In the genomic region with DNA sequence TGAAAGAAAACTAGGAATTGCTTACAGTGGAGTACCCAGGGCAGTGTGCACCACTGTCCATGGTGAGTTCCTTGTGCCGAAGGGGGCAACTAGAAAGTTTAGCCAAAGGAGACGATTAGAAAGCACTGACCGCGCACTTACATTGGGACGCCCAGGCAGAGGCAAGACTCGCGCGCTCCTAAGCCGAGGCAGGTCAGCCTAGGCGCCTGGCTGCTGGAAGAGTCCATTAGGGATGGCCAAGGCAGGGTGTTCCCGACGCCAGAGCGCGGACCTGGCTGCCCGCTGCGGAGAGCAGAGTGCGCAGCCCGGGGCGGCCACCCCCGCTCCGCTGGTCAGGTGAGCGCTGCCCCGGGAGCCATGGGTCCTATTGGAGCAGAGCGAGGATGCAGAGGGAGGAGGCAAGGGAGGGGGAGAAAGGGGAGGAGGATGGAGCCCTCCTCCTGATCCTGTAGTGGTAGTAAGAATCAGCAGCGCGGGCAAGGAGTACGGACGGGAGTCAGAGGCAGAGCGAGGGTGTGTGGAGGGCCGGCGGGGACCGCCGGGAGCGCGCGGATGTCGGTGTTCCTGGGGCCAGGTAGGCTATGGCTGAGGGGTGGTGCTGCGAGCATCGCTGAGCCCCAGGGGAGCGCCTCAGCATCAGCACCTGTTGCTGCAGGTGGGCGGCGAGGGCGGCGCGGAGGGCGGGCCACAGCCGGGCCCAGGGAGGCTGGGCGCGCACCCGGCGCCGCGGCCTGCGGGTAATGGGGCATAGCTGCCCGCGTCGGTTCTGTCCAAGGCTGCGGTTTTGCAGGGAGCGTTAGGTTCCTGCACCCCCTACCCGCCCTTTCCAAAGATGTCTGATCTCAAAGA, we compare ENCODE assay signal across 8 cellular contexts. TPM values are rescaled to one million over a fixed set of nuclear protein-coding genes. Genes with fewer than 3 reads are reported as not detected.
DNase-seq lines count a peak whose midpoint lies in the region; ATAC-seq and TF ChIP-seq lines count a peak whose summit lies in the region.

Gene ADGRV1, plus strand, starts transcription at position 454 of the 849 bp plus-strand sequence. Its CDS starts 99 bp downstream, at position 553.

- no peaks in the 10 kb centered on the region for H3K9me3 ChIP-seq in ES-I3 (ENCODE audit: control insufficient read depth, insufficient read depth, low read length)
- H3K9me3 ChIP-seq in colonic mucosa, result no peaks in the 10 kb centered on the region

- H3K4me1 ChIP-seq in ES-I3 (ENCODE audit: insufficient read depth, low read length) (peaks cover 51% of the 10 kb centered on the region), colonic mucosa (no peaks in the 10 kb centered on the region)

- intact Hi-C loops in colonic mucosa (cut with DNase I), result no loop called here

- no peak within 1 kb of the TSS for H3K27ac Mint-ChIP-seq in stimulated activated naive CD8-positive, alpha-beta T cell treated with anti-CD3 and anti-CD28 coated beads, Interleukin-15, amount 100 ng/mL, for 72 hours

- peaks cover 17% of the 10 kb centered on the region for H3K4me1 Mint-ChIP-seq in stimulated activated naive CD8-positive, alpha-beta T cell treated with anti-CD3 and anti-CD28 coated beads, Interleukin-15, amount 100 ng/mL, for 72 hours

- peak within 1 kb of the TSS; percentile 56 for H3K4me3 ChIP-seq in colonic mucosa

- no peaks in the 10 kb centered on the region for H3K27me3 ChIP-seq in colonic mucosa

- H3K9ac ChIP-seq in ES-I3 (ENCODE audit: low read depth, low read length), result peak within 1 kb of the TSS; percentile 82
- peak within 1 kb of the TSS; percentile 20 to 66 for H3K9ac ChIP-seq in colonic mucosa (ENCODE audit: low read depth in 2 of 2, low read length in 2 of 2)

- DNase-seq in OCI-M2 (lab: John Stamatoyannopoulos, UW; ENCODE audit: unreplicated experiment) (peak; percentile 10), colonic mucosa (peak; percentile 89), left kidney (ENCODE audit: low read depth, low spot score) (peak; percentile 99)
- DNase-seq in stimulated activated naive CD8-positive, alpha-beta T cell treated with anti-CD3 and anti-CD28 coated beads, Interleukin-15, amount 100 ng/mL, for 72 hours, result peak; percentile 7 to 10
- DNase-seq in stimulated activated CD4-positive, alpha-beta T cell treated with anti-CD3 and anti-CD28 coated beads, Interleukin-12 subunit alpha, Interleukin-12 subunit beta, amount 100 ng/mL, for 4 hours, result no peak

- TF ChIP-seq CTCF in colonic mucosa (IDR thresholded peaks at IDR 0.05), result no peak

- H3K4me3 Mint-ChIP-seq in stimulated activated naive CD8-positive, alpha-beta T cell treated with anti-CD3 and anti-CD28 coated beads, Interleukin-15, amount 100 ng/mL, for 72 hours, result peak within 1 kb of the TSS; percentile 63 to 87

- no peaks in the 10 kb centered on the region for H3K9me3 Mint-ChIP-seq in stimulated activated naive CD8-positive, alpha-beta T cell treated with anti-CD3 and anti-CD28 coated beads, Interleukin-15, amount 100 ng/mL, for 72 hours

- H3K27me3 Mint-ChIP-seq in stimulated activated naive CD8-positive, alpha-beta T cell treated with anti-CD3 and anti-CD28 coated beads, Interleukin-15, amount 100 ng/mL, for 72 hours, result peaks cover 67% of the 10 kb centered on the region

- H3K36me3 ChIP-seq in ES-I3 (ENCODE audit: insufficient read depth, low read length) (no peaks in the 10 kb centered on the region), colonic mucosa (no peaks in the 10 kb centered on the region)

- peak within 1 kb of the TSS; percentile 34 for H3K27ac ChIP-seq in colonic mucosa

- peak; percentile 53 for ATAC-seq in HG03354 (IDR thresholded peaks at IDR 0.05; ENCODE audit: poor library complexity, severe bottlenecking, unreplicated experiment)
- ATAC-seq in stimulated activated naive CD8-positive, alpha-beta T cell treated with anti-CD3 and anti-CD28 coated beads, Interleukin-15, amount 100 ng/mL, for 72 hours, result peak; percentile 78
- ATAC-seq in HG03280 (IDR thresholded peaks at IDR 0.05; ENCODE audit: unreplicated experiment), result no peak

RNA-seq across cellular contexts. Expression of gene ADGRV1, which starts in this region (rescaled TPM):
- 10 to 100 TPM in 1 of 2 donors, 1 to 10 TPM in 1; 5.1 to 12.9 TPM for total RNA-seq in colonic mucosa
